Comparison of ENCODE assay signal across 19 cellular contexts in the genomic region with DNA sequence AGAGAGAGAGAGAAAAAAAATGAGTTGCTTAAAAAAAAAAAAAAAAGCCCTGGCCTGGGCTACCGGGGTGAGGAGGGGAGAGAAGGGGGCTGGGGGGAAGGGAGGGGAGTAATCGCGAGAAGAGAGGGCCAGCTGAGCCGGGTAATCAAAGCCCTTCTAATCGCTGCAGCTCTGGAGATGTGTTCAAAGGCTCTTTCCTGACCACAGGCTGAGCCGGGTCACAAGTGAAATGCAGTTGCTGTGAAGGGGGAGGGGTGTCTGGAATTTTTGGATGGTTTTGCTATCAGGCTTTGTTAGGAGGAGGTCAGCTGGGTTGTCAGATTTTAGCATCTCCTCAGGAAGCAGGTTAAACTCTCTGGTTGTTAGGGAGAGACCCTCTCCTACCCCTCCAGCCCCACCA.
DNase-seq lines count a peak whose midpoint lies in the region; ATAC-seq, FAIRE-seq and TF ChIP-seq lines count a peak whose summit lies in the region.
"Had no signal": no experiment of that assay in that cellular context is flagged by ENCODE, and none has a peak within 500 bp of the region (broad histone marks: within the 10 kb centered on the region; RNA-seq: fewer than 3 reads in every experiment).

No MANE protein-coding gene starts in this region.

- no peak overlapping the region for H3K4me3 ChIP-seq in left ventricle myocardium inferior
- H3K4me3 ChIP-seq: colonic mucosa, esophagus squamous epithelium, HAP-1, MG63, thoracic aorta had no signal

- H3K27me3 Mint-ChIP-seq in WTC11 (ENCODE audit: low read depth): no peaks in the 10 kb centered on the region

- H3K27ac ChIP-seq in left ventricle myocardium inferior (replicated peaks) (peak overlapping the region; percentile 49), substantia nigra (ENCODE audit: low read depth, low read length, poor library complexity, severe bottlenecking) (no peak overlapping the region)
- H3K27ac ChIP-seq: colonic mucosa, thoracic aorta had no signal

- no peak for FAIRE-seq in urothelium cell line (lab: Jason Lieb, UNC)

- H3K4me1 Mint-ChIP-seq in WTC11: peaks cover 29% of the 10 kb centered on the region

- no peaks in the 10 kb centered on the region for H3K27me3 ChIP-seq in left ventricle myocardium inferior (ENCODE audit: low read depth)
- H3K27me3 ChIP-seq: colonic mucosa, esophagus squamous epithelium, MG63 had no signal

- no peaks in the 10 kb centered on the region for H3K9me3 Mint-ChIP-seq in WTC11
- H3K9me3 Mint-ChIP-seq: activated T-cell treated with anti-CD3 and anti-CD28 coated beads, Interleukin-2, amount 50 U/mL, for 72 hours had no signal

- intact Hi-C loops in left ventricle myocardium inferior (cut with micrococcal nuclease): no loop called here
- intact Hi-C loops in left ventricle myocardium superior (cut with micrococcal nuclease): no loop called here

- H3K4me3 Mint-ChIP-seq in WTC11: no peak overlapping the region
- H3K4me3 Mint-ChIP-seq: activated T-cell treated with anti-CD3 and anti-CD28 coated beads, Interleukin-2, amount 50 U/mL, for 72 hours; memory B cell had no signal

- H3K36me3 Mint-ChIP-seq in WTC11: no peaks in the 10 kb centered on the region

- CTCF ChIA-PET in WTC11 (lab: Charles Lee): interaction anchor here (0.5 to 1.0 kb wide), 3 partner anchors 20 to 320 kb away, joined by 3 to 7 read pairs (median 3); no protein-coding TSS in a partner anchor

- POLR2A ChIA-PET in WTC11 (lab: Charles Lee): no interaction called here

- TF ChIP-seq CTCF in left ventricle myocardium inferior (IDR thresholded peaks at IDR 0.05; ENCODE audit: borderline replicate concordance) (no peak), WTC11 (IDR thresholded peaks at IDR 0.05) (no peak)

- no peak overlapping the region for H3K27ac Mint-ChIP-seq in WTC11
- H3K27ac Mint-ChIP-seq: activated T-cell treated with anti-CD3 and anti-CD28 coated beads, Interleukin-2, amount 50 U/mL, for 72 hours; memory B cell had no signal

- ATAC-seq in left ventricle myocardium superior (no peak), WTC11 (peak; percentile 92), HG03095 (IDR thresholded peaks at IDR 0.05; ENCODE audit: unreplicated experiment) (no peak), HG03108 (IDR thresholded peaks at IDR 0.05; ENCODE audit: unreplicated experiment) (no peak)
- ATAC-seq: activated T-cell treated with anti-CD3 and anti-CD28 coated beads, Interleukin-2, amount 50 U/mL, for 72 hours had no signal

- H3K4me1 ChIP-seq in left ventricle myocardium inferior: peaks cover 2% of the 10 kb centered on the region
- H3K4me1 ChIP-seq: colonic mucosa, esophagus squamous epithelium had no signal

- H3K36me3 ChIP-seq in left ventricle myocardium inferior: no peaks in the 10 kb centered on the region
- H3K36me3 ChIP-seq: colonic mucosa, esophagus squamous epithelium, HAP-1, MG63, thoracic aorta had no signal

- no peaks in the 10 kb centered on the region for H3K9me3 ChIP-seq in left ventricle myocardium inferior (replicated peaks)
- H3K9me3 ChIP-seq: colonic mucosa, esophagus squamous epithelium, HAP-1, MG63, thoracic aorta had no signal

- DNase-seq in left ventricle myocardium inferior (no peak), left ventricle myocardium superior (no peak), WTC11 (ENCODE audit: low spot score) (peak; percentile 57), islet precursor cell (peak; percentile 95), urothelium cell line (ENCODE audit: low spot score) (peak; percentile 22), substantia nigra (lab: John Stamatoyannopoulos, UW) (no peak)
- DNase-seq: activated CD4-positive, alpha-beta T cell treated with anti-CD3 and anti-CD28 coated beads, Interleukin-2, amount 50 U/mL, for 1 hour; activated T-cell treated with anti-CD3 and anti-CD28 coated beads, Interleukin-2, amount 50 U/mL, for 72 hours; amniotic stem cell; colonic mucosa; esophagus squamous epithelium; hippocampal formation; MG63; NCI-H2107 had no signal

TF ChIP-seq in WTC11, 78 proteins besides CTCF, POLR2A, EP300 and RAD21:
- TF ChIP-seq ZNF219 (CRISPR knock-in tag; IDR thresholded peaks at IDR 0.05; ENCODE audit: borderline replicate concordance) (no peak), FOXP1 (CRISPR knock-in tag; IDR thresholded peaks at IDR 0.05; ENCODE audit: borderline replicate concordance) (no peak), ATF1 (CRISPR knock-in tag; IDR thresholded peaks at IDR 0.05) (no peak), ZNF121 (CRISPR knock-in tag; IDR thresholded peaks at IDR 0.05) (no peak), HMGA2 (CRISPR knock-in tag; IDR thresholded peaks at IDR 0.05) (no peak), CBFB (CRISPR knock-in tag; IDR thresholded peaks at IDR 0.05; ENCODE audit: low read depth) (no peak), ZNF671 (CRISPR knock-in tag; IDR thresholded peaks at IDR 0.05) (no peak), CREB1 (CRISPR knock-in tag; IDR thresholded peaks at IDR 0.05) (no peak), GABPB1 (CRISPR knock-in tag; IDR thresholded peaks at IDR 0.05) (no peak), JAZF1 (CRISPR knock-in tag; IDR thresholded peaks at IDR 0.05) (no peak), OVOL2 (CRISPR knock-in tag; IDR thresholded peaks at IDR 0.05; ENCODE audit: borderline replicate concordance) (no peak)
- TF ChIP-seq, protein P1, sequence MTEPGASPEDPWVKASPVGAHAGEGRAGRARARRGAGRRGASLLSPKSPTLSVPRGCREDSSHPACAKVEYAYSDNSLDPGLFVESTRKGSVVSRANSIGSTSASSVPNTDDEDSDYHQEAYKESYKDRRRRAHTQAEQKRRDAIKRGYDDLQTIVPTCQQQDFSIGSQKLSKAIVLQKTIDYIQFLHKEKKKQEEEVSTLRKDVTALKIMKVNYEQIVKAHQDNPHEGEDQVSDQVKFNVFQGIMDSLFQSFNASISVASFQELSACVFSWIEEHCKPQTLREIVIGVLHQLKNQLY (CRISPR knock-in tag; IDR thresholded peaks at IDR 0.05): no peak
- TF ChIP-seq, protein P2, sequence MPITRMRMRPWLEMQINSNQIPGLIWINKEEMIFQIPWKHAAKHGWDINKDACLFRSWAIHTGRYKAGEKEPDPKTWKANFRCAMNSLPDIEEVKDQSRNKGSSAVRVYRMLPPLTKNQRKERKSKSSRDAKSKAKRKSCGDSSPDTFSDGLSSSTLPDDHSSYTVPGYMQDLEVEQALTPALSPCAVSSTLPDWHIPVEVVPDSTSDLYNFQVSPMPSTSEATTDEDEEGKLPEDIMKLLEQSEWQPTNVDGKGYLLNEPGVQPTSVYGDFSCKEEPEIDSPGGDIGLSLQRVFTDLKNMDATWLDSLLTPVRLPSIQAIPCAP (CRISPR knock-in tag; IDR thresholded peaks at IDR 0.05): no peak
- TF ChIP-seq, protein P3, sequence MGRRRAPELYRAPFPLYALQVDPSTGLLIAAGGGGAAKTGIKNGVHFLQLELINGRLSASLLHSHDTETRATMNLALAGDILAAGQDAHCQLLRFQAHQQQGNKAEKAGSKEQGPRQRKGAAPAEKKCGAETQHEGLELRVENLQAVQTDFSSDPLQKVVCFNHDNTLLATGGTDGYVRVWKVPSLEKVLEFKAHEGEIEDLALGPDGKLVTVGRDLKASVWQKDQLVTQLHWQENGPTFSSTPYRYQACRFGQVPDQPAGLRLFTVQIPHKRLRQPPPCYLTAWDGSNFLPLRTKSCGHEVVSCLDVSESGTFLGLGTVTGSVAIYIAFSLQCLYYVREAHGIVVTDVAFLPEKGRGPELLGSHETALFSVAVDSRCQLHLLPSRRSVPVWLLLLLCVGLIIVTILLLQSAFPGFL (CRISPR knock-in tag; IDR thresholded peaks at IDR 0.05; ENCODE audit: borderline replicate concordance): no peak
- TF ChIP-seq, protein P4, sequence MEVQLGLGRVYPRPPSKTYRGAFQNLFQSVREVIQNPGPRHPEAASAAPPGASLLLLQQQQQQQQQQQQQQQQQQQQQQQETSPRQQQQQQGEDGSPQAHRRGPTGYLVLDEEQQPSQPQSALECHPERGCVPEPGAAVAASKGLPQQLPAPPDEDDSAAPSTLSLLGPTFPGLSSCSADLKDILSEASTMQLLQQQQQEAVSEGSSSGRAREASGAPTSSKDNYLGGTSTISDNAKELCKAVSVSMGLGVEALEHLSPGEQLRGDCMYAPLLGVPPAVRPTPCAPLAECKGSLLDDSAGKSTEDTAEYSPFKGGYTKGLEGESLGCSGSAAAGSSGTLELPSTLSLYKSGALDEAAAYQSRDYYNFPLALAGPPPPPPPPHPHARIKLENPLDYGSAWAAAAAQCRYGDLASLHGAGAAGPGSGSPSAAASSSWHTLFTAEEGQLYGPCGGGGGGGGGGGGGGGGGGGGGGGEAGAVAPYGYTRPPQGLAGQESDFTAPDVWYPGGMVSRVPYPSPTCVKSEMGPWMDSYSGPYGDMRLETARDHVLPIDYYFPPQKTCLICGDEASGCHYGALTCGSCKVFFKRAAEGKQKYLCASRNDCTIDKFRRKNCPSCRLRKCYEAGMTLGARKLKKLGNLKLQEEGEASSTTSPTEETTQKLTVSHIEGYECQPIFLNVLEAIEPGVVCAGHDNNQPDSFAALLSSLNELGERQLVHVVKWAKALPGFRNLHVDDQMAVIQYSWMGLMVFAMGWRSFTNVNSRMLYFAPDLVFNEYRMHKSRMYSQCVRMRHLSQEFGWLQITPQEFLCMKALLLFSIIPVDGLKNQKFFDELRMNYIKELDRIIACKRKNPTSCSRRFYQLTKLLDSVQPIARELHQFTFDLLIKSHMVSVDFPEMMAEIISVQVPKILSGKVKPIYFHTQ (CRISPR knock-in tag; IDR thresholded peaks at IDR 0.05): no peak
- TF ChIP-seq, protein P5, sequence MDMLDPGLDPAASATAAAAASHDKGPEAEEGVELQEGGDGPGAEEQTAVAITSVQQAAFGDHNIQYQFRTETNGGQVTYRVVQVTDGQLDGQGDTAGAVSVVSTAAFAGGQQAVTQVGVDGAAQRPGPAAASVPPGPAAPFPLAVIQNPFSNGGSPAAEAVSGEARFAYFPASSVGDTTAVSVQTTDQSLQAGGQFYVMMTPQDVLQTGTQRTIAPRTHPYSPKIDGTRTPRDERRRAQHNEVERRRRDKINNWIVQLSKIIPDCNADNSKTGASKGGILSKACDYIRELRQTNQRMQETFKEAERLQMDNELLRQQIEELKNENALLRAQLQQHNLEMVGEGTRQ (CRISPR knock-in tag; IDR thresholded peaks at IDR 0.05): no peak
- TF ChIP-seq, protein P6, sequence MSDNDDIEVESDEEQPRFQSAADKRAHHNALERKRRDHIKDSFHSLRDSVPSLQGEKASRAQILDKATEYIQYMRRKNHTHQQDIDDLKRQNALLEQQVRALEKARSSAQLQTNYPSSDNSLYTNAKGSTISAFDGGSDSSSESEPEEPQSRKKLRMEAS (CRISPR knock-in tag; IDR thresholded peaks at IDR 0.05): no peak

Comparison
In these comparisons a context has a peak if more than half of its experiments do, and no peak if none do; other contexts are left out.
1. DNase-seq: peak in WTC11 (single experiment), islet precursor cell (single experiment) and urothelium cell line (single experiment); none in left ventricle myocardium inferior (single experiment), left ventricle myocardium superior (single experiment) and substantia nigra (0 of 49).